ENCODE assay signal across 28 cellular contexts in genomic region chr3:74060201-74060600, GRCh38.
"Had no signal": no experiment of that assay in that cellular context is flagged by ENCODE, and none has a peak within 500 bp of the region (broad histone marks: within the 10 kb centered on the region; RNA-seq: fewer than 3 reads in every experiment).

No MANE protein-coding gene starts in this region.

- H3K36me3 Mint-ChIP-seq: stimulated activated effector memory CD8-positive, alpha-beta T cell treated with anti-CD3 and anti-CD28 coated beads, Interleukin-12 subunit alpha, Interleukin-12 subunit beta, amount 100 ng/mL, for 72 hours; stimulated activated memory B cell treated with anti-CD40 and anti-IgM and Interleukin-4, amounts not matched to agents 10 μg/mL and 1 μg/mL and 100 μg/mL, for 72 hours; stimulated activated naive B cell treated with anti-CD40 and anti-IgM and Interleukin-4, amounts not matched to agents 10 μg/mL and 1 μg/mL and 100 μg/mL, for 72 hours; type B pancreatic cell had no signal

- H3K9me3 Mint-ChIP-seq: type B pancreatic cell had no signal

- H3K27ac Mint-ChIP-seq: stimulated activated effector memory CD8-positive, alpha-beta T cell treated with anti-CD3 and anti-CD28 coated beads, Interleukin-12 subunit alpha, Interleukin-12 subunit beta, amount 100 ng/mL, for 72 hours; stimulated activated memory B cell treated with anti-CD40 and anti-IgM and Interleukin-4, amounts not matched to agents 10 μg/mL and 1 μg/mL and 100 μg/mL, for 72 hours; stimulated activated naive B cell treated with anti-CD40 and anti-IgM and Interleukin-4, amounts not matched to agents 10 μg/mL and 1 μg/mL and 100 μg/mL, for 72 hours; stimulated activated naive CD8-positive, alpha-beta T cell treated with anti-CD3 and anti-CD28 coated beads, Interleukin-15, amount 100 ng/mL, for 72 hours; stimulated activated naive CD8-positive, alpha-beta T cell treated with anti-CD3 and anti-CD28 coated beads, Interleukin-15, Interleukin-2, amounts not matched to agents 100 ng/mL and 50 ng/mL, for 24 hours; type B pancreatic cell had no signal

- H3K27ac ChIP-seq: stomach, suprapubic skin, testis, thoracic aorta, thyroid gland, tibial artery, tibial nerve, transverse colon, upper lobe of left lung, upper lobe of right lung, uterus, vagina had no signal

- H3K27me3 ChIP-seq: stomach, suprapubic skin, testis, thyroid gland, tibial artery, tibial nerve, transverse colon, upper lobe of left lung, upper lobe of right lung, uterus, vagina had no signal

- H3K4me1 Mint-ChIP-seq: stimulated activated effector memory CD8-positive, alpha-beta T cell treated with anti-CD3 and anti-CD28 coated beads, Interleukin-12 subunit alpha, Interleukin-12 subunit beta, amount 100 ng/mL, for 72 hours; stimulated activated memory B cell treated with anti-CD40 and anti-IgM and Interleukin-4, amounts not matched to agents 10 μg/mL and 1 μg/mL and 100 μg/mL, for 72 hours; stimulated activated naive B cell treated with anti-CD40 and anti-IgM and Interleukin-4, amounts not matched to agents 10 μg/mL and 1 μg/mL and 100 μg/mL, for 72 hours; stimulated activated naive CD8-positive, alpha-beta T cell treated with anti-CD3 and anti-CD28 coated beads, Interleukin-15, amount 100 ng/mL, for 72 hours had no signal

- H3K36me3 ChIP-seq: stomach, suprapubic skin, thoracic aorta, thyroid gland, tibial artery, tibial nerve, transverse colon, upper lobe of left lung, upper lobe of right lung, uterus, vagina had no signal

- H3K4me3 ChIP-seq: stomach, suprapubic skin, testis, thoracic aorta, thyroid gland, tibial artery, tibial nerve, transverse colon, upper lobe of left lung, upper lobe of right lung, uterus, vagina had no signal

- H3K27me3 Mint-ChIP-seq: stimulated activated memory B cell treated with anti-CD40 and anti-IgM and Interleukin-4, amounts not matched to agents 10 μg/mL and 1 μg/mL and 100 μg/mL, for 72 hours; stimulated activated naive B cell treated with anti-CD40 and anti-IgM and Interleukin-4, amounts not matched to agents 10 μg/mL and 1 μg/mL and 100 μg/mL, for 72 hours; stimulated activated naive CD8-positive, alpha-beta T cell treated with anti-CD3 and anti-CD28 coated beads, Interleukin-15, amount 100 ng/mL, for 72 hours; stimulated activated naive CD8-positive, alpha-beta T cell treated with anti-CD3 and anti-CD28 coated beads, Interleukin-15, Interleukin-2, amounts not matched to agents 100 ng/mL and 50 ng/mL, for 24 hours had no signal

- H3K4me1 ChIP-seq: stomach, suprapubic skin, testis, thyroid gland, tibial artery, tibial nerve, transverse colon, upper lobe of left lung, upper lobe of right lung, uterus, vagina had no signal

- DNase-seq: stimulated activated CD4-positive, alpha-beta T cell treated with anti-CD3 and anti-CD28 coated beads, Interleukin-2, amount 100 ng/mL, for 48 hours; stimulated activated CD4-positive, alpha-beta T cell treated with anti-CD3 and anti-CD28 coated beads, Interleukin-4, amount 100 ng/mL, for 1 hour; stimulated activated CD4-positive, alpha-beta T cell treated with anti-CD3 and anti-CD28 coated beads, Interleukin-4, amount 100 ng/mL, for 24 hours; stimulated activated CD4-positive, alpha-beta T cell treated with anti-CD3 and anti-CD28 coated beads, Interleukin-4, amount 100 ng/mL, for 4 hours; stimulated activated CD8-positive, alpha-beta memory T cell treated with anti-CD3 and anti-CD28 coated beads, Interleukin-4, amount 100 ng/mL, for 48 hours; stimulated activated naive B cell treated with anti-CD40 and anti-IgM and Interleukin-4, amounts not matched to agents 10 μg/mL and 1 μg/mL and 100 μg/mL, for 72 hours; stimulated activated naive CD4-positive, alpha-beta T cell; stimulated activated naive CD4-positive, alpha-beta T cell treated with Interleukin-2 at 50 U/mL for 16 hours; stimulated activated naive CD8-positive, alpha-beta T cell treated with anti-CD3 and anti-CD28 coated beads, Interleukin-15, amount 100 ng/mL, for 72 hours; stimulated activated naive CD8-positive, alpha-beta T cell treated with anti-CD3 and anti-CD28 coated beads, Interleukin-15, Interleukin-2, amounts not matched to agents 100 U/mL and 50 U/mL, for 24 hours; stomach; substantia nigra; testis; thyroid gland; tibial artery; transverse colon; trophoblast cell; upper lobe of left lung; upper lobe of right lung; uterus had no signal

- ATAC-seq: stimulated activated effector memory CD8-positive, alpha-beta T cell treated with anti-CD3 and anti-CD28 coated beads, Interleukin-12 subunit alpha, Interleukin-12 subunit beta, amount 100 ng/mL, for 72 hours; stimulated activated memory B cell treated with anti-CD40 and anti-IgM and Interleukin-4, amounts not matched to agents 10 μg/mL and 1 μg/mL and 100 μg/mL, for 72 hours; stimulated activated naive B cell treated with anti-CD40 and anti-IgM and Interleukin-4, amounts not matched to agents 10 μg/mL and 1 μg/mL and 100 μg/mL, for 72 hours; stimulated activated naive CD8-positive, alpha-beta T cell treated with anti-CD3 and anti-CD28 coated beads, Interleukin-15, amount 100 ng/mL, for 72 hours; stimulated activated naive CD8-positive, alpha-beta T cell treated with anti-CD3 and anti-CD28 coated beads, Interleukin-15, Interleukin-2, amounts not matched to agents 100 U/mL and 50 U/mL, for 24 hours; upper lobe of right lung had no signal

- H3K4me3 Mint-ChIP-seq: stimulated activated effector memory CD8-positive, alpha-beta T cell treated with anti-CD3 and anti-CD28 coated beads, Interleukin-12 subunit alpha, Interleukin-12 subunit beta, amount 100 ng/mL, for 72 hours; stimulated activated memory B cell treated with anti-CD40 and anti-IgM and Interleukin-4, amounts not matched to agents 10 μg/mL and 1 μg/mL and 100 μg/mL, for 72 hours; stimulated activated naive B cell treated with anti-CD40 and anti-IgM and Interleukin-4, amounts not matched to agents 10 μg/mL and 1 μg/mL and 100 μg/mL, for 72 hours; stimulated activated naive CD8-positive, alpha-beta T cell treated with anti-CD3 and anti-CD28 coated beads, Interleukin-15, amount 100 ng/mL, for 72 hours; stimulated activated naive CD8-positive, alpha-beta T cell treated with anti-CD3 and anti-CD28 coated beads, Interleukin-15, Interleukin-2, amounts not matched to agents 100 ng/mL and 50 ng/mL, for 24 hours; type B pancreatic cell had no signal
